24 cellular contexts compared by ENCODE assay signal in the genomic region with DNA sequence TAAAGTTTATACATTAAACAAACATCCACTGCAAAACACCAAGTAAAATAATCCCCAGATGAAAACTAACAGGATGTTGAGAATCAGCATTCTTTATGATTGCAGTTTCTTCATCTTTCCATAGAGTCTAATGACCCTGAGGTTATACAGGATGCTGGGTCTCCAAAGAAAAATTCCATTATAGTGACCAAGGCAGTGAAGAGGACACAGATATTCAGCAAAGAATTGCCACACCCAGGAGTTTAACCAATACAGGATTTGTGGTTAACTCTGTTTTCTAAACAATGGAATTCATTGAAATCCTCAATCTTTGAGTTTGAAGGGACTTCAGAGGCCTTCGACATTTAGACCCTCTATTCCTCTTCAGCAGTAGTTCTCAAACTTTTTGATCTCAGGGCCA.
DNase-seq lines count a peak whose midpoint lies in the region; ATAC-seq, FAIRE-seq and TF ChIP-seq lines count a peak whose summit lies in the region.
"Had no signal": no experiment of that assay in that cellular context is flagged by ENCODE, and none has a peak within 500 bp of the region (broad histone marks: within the 10 kb centered on the region; RNA-seq: fewer than 3 reads in every experiment).

No MANE protein-coding gene starts in this region.

- H3K36me3 Mint-ChIP-seq in CD8-positive, alpha-beta memory T cell, result no peaks in the 10 kb centered on the region
- H3K36me3 Mint-ChIP-seq: naive B cell had no signal

- POLR2A ChIA-PET in CD8-positive, alpha-beta memory T cell (lab: Charles Lee), result no interaction called here
- POLR2A ChIA-PET in HepG2 (lab: Yijun Ruan, JAX), result no interaction called here

- TF ChIP-seq CTCF in fibroblast of pulmonary artery (IDR thresholded peaks at IDR 0.05; ENCODE audit: low read length, missing control alignments) (no peak), smooth muscle cell (IDR thresholded peaks at IDR 0.05; ENCODE audit: borderline replicate concordance, insufficient read depth, poor library complexity, severe bottlenecking) (no peak), HepG2 (CRISPR knock-in tag; IDR thresholded peaks at IDR 0.05) (no peak)

- no peaks in the 10 kb centered on the region for H3F3A ChIP-seq in smooth muscle cell (ENCODE audit: low read depth)

- H3K9ac ChIP-seq in smooth muscle cell (ENCODE audit: low read depth) (no peak overlapping the region), HepG2 (ENCODE audit: insufficient read depth, low read depth, low read length) (no peak overlapping the region)
- H3K9ac ChIP-seq: parathyroid adenoma had no signal

- peak overlapping the region; percentile 41 for H3K27ac ChIP-seq in smooth muscle cell (ENCODE audit: low read depth)
- no peak overlapping the region for H3K27ac ChIP-seq in CD8-positive, alpha-beta memory T cell (ENCODE audit: low read depth, low read length)
- no peak overlapping the region for H3K27ac ChIP-seq in HepG2 (ENCODE audit: extremely low read length, insufficient read depth, low read length)
- H3K27ac ChIP-seq: esophagus squamous epithelium, left ventricle myocardium inferior, parathyroid adenoma, upper lobe of left lung had no signal

- BruUV-seq in HepG2 (replicated peaks; lab: Mats Ljungman, UMichigan), result no TSS peak

- H3K36me3 ChIP-seq in smooth muscle cell (ENCODE audit: low read depth) (no peaks in the 10 kb centered on the region), HepG2 (replicated peaks in 1 of 2; ENCODE audit: control insufficient read depth in 1 of 2, insufficient read depth in 2 of 2, low read length in 2 of 2) (no peaks in the 10 kb centered on the region)
- no peaks in the 10 kb centered on the region for H3K36me3 ChIP-seq in CD8-positive, alpha-beta memory T cell (ENCODE audit: insufficient read depth, low read length)
- H3K36me3 ChIP-seq: esophagus squamous epithelium, left ventricle myocardium inferior, upper lobe of left lung had no signal

- no peaks in the 10 kb centered on the region for H3K9me3 ChIP-seq in smooth muscle cell (replicated peaks; ENCODE audit: low read depth)
- no peaks in the 10 kb centered on the region for H3K9me3 ChIP-seq in CD8-positive, alpha-beta memory T cell (ENCODE audit: low read length)
- no peaks in the 10 kb centered on the region for H3K9me3 ChIP-seq in HepG2 (ENCODE audit: low read length)
- H3K9me3 ChIP-seq: esophagus squamous epithelium, left ventricle myocardium inferior, upper lobe of left lung had no signal

- peak; percentile 48 for DNase-seq in H4 (ENCODE audit: low spot score)
- peak; percentile 66 for DNase-seq in SW480 (ENCODE audit: low spot score)
- peak; percentile 50 for DNase-seq in fibroblast of pulmonary artery (ENCODE audit: low read depth)
- DNase-seq in smooth muscle cell (lab: John Stamatoyannopoulos, UW; ENCODE audit: unreplicated experiment), result no peak
- no peak for DNase-seq in CD8-positive, alpha-beta memory T cell
- DNase-seq in GOT3 (lab: John Stamatoyannopoulos, UW), result no peak
- DNase-seq in HepG2 (ENCODE audit: low spot score), result no peak
- no peak for DNase-seq in COLO668 (lab: John Stamatoyannopoulos, UW; ENCODE audit: unreplicated experiment)
- DNase-seq: activated effector memory CD4-positive, alpha-beta T cell treated with anti-CD3 and anti-CD28 coated beads, Interleukin-2, amount 50 U/mL, for 16 hours; anterior cingulate cortex; CD4-positive, alpha-beta T cell; dermis blood vessel endothelial cell; esophagus squamous epithelium; Kasumi-1; left ventricle myocardium inferior; naive B cell; NCI-H1694; NK-92 treated with Interleukin-12 subunit alpha and Interleukin-12 subunit beta, amount 100 ng/mL, for 24 hours; SHP77; stimulated activated naive CD4-positive, alpha-beta T cell; T-helper 17 cell; upper lobe of left lung had no signal

- H3K4me1 ChIP-seq in smooth muscle cell (ENCODE audit: low read depth), result no peaks in the 10 kb centered on the region
- no peaks in the 10 kb centered on the region for H3K4me1 ChIP-seq in CD8-positive, alpha-beta memory T cell (ENCODE audit: insufficient read depth, low read length)
- no peaks in the 10 kb centered on the region for H3K4me1 ChIP-seq in HepG2 (ENCODE audit: insufficient read depth, low read length)
- H3K4me1 ChIP-seq: esophagus squamous epithelium, left ventricle myocardium inferior, parathyroid adenoma, upper lobe of left lung had no signal

- H3K4me1 Mint-ChIP-seq in CD8-positive, alpha-beta memory T cell, result no peaks in the 10 kb centered on the region
- H3K4me1 Mint-ChIP-seq: naive B cell, T-helper 17 cell had no signal

- TF ChIP-seq EP300 in HepG2 (IDR thresholded peaks at IDR 0.05; ENCODE audit: low read depth in 2 of 2, low read length in 2 of 2) (no peak), HepG2 (CRISPR knock-in tag; IDR thresholded peaks at IDR 0.05; ENCODE audit: borderline replicate concordance) (no peak)

- 36% methylated on average over 1 of the region's 1 CpG for WGBS in smooth muscle cell (ENCODE audit: low lambda C conversion rate)
- whole genome bisulfite sequencing in HepG2 (ENCODE audit: low lambda C conversion rate), result 0% methylated on average over 1 of the region's 1 CpG

- no peak overlapping the region for H3K27ac Mint-ChIP-seq in CD8-positive, alpha-beta memory T cell
- H3K27ac Mint-ChIP-seq: CD4-positive, alpha-beta T cell; naive B cell; T-helper 17 cell had no signal

- in situ Hi-C loops in HepG2 (cut with HindIII; ENCODE audit: extremely low pct_ligation_motif_present, low pct_unique_long_range_greater_than_20kb), result no loop called here

- TF ChIP-seq POLR2A in HepG2 (IDR thresholded peaks at IDR 0.05; ENCODE audit: insufficient read depth in 1 of 2, low read depth in 2 of 2, low read length in 2 of 2), result no peak

- H3K4me2 ChIP-seq in smooth muscle cell, result no peak overlapping the region
- H3K4me2 ChIP-seq in HepG2 (ENCODE audit: low read depth, low read length), result no peak overlapping the region

- peaks cover 0 to 2% (median 0%) of the 10 kb centered on the region in 5 donors for H3K9me3 Mint-ChIP-seq in CD8-positive, alpha-beta memory T cell
- H3K9me3 Mint-ChIP-seq: CD4-positive, alpha-beta T cell had no signal

- no peak overlapping the region for H2AFZ ChIP-seq in smooth muscle cell (ENCODE audit: low read depth)
- H2AFZ ChIP-seq in HepG2 (ENCODE audit: low read length), result no peak overlapping the region
- H2AFZ ChIP-seq: parathyroid adenoma had no signal

- H4K20me1 ChIP-seq in smooth muscle cell (ENCODE audit: low read depth) (no peaks in the 10 kb centered on the region), HepG2 (ENCODE audit: insufficient read depth, low read length) (no peaks in the 10 kb centered on the region)

- no peak for TF ChIP-seq RAD21 in HepG2 (CRISPR knock-in tag; IDR thresholded peaks at IDR 0.05)

- ATAC-seq in HepG2, result no peak
- ATAC-seq: T-helper 17 cell had no signal

- no peak overlapping the region for H3K4me3 Mint-ChIP-seq in CD8-positive, alpha-beta memory T cell
- H3K4me3 Mint-ChIP-seq: CD4-positive, alpha-beta T cell; naive B cell; T-helper 17 cell had no signal

- H3K27me3 ChIP-seq in smooth muscle cell (ENCODE audit: low read depth) (no peaks in the 10 kb centered on the region), HepG2 (ENCODE audit: control insufficient read depth in 1 of 2, insufficient read depth in 2 of 2, low read length in 2 of 2) (no peaks in the 10 kb centered on the region)
- no peaks in the 10 kb centered on the region for H3K27me3 ChIP-seq in CD8-positive, alpha-beta memory T cell (ENCODE audit: insufficient read depth, low read length, poor library complexity, severe bottlenecking)
- H3K27me3 ChIP-seq: upper lobe of left lung had no signal

- H3K4me3 ChIP-seq in fibroblast of pulmonary artery (replicated peaks; ENCODE audit: low read depth, low read length) (no peak overlapping the region), smooth muscle cell (no peak overlapping the region), HepG2 (replicated peaks in 1 of 3; ENCODE audit: insufficient read depth in 1 of 3, low read depth in 2 of 3, low read length in 3 of 3) (no peak overlapping the region)
- no peak overlapping the region for H3K4me3 ChIP-seq in CD8-positive, alpha-beta memory T cell (ENCODE audit: low read length)
- H3K4me3 ChIP-seq: esophagus squamous epithelium, left ventricle myocardium inferior, upper lobe of left lung had no signal

- CTCF ChIA-PET in CD8-positive, alpha-beta memory T cell (lab: Charles Lee), result no interaction called here
- CTCF ChIA-PET in HepG2 (lab: Yijun Ruan, JAX; ENCODE audit: low intra/inter-chr PET ratio, low total read pairs), result no interaction called here

- FAIRE-seq in HepG2 (lab: Jason Lieb, UNC), result no peak
- FAIRE-seq: GM12892 had no signal

- intact Hi-C loops in HepG2 (cut with micrococcal nuclease; ENCODE audit: unreplicated experiment), result no loop called here

- no peaks in the 10 kb centered on the region for H3K27me3 Mint-ChIP-seq in CD8-positive, alpha-beta memory T cell
- H3K27me3 Mint-ChIP-seq: CD4-positive, alpha-beta T cell; naive B cell; T-helper 17 cell had no signal

- no peaks in the 10 kb centered on the region for H3K79me2 ChIP-seq in smooth muscle cell (ENCODE audit: low read depth)
- H3K79me2 ChIP-seq in HepG2 (ENCODE audit: insufficient read depth, low read length), result no peaks in the 10 kb centered on the region
- H3K79me2 ChIP-seq: parathyroid adenoma had no signal

TF ChIP-seq in HepG2, 621 proteins besides CTCF, POLR2A, EP300 and RAD21 (continues in another document):
- TF ChIP-seq ZBTB1 (CRISPR knock-in tag; IDR thresholded peaks at IDR 0.05; ENCODE audit: borderline replicate concordance) (no peak), MTA1 (CRISPR knock-in tag; IDR thresholded peaks at IDR 0.05; ENCODE audit: borderline replicate concordance) (no peak), CHCHD3 (CRISPR knock-in tag; IDR thresholded peaks at IDR 0.05) (no peak), AHR (CRISPR knock-in tag; IDR thresholded peaks at IDR 0.05) (no peak), ZNF441 (CRISPR knock-in tag; IDR thresholded peaks at IDR 0.05; ENCODE audit: borderline replicate concordance) (no peak), KLF9 (CRISPR knock-in tag; IDR thresholded peaks at IDR 0.05; ENCODE audit: low read depth) (no peak)
- TF ChIP-seq, protein P1, sequence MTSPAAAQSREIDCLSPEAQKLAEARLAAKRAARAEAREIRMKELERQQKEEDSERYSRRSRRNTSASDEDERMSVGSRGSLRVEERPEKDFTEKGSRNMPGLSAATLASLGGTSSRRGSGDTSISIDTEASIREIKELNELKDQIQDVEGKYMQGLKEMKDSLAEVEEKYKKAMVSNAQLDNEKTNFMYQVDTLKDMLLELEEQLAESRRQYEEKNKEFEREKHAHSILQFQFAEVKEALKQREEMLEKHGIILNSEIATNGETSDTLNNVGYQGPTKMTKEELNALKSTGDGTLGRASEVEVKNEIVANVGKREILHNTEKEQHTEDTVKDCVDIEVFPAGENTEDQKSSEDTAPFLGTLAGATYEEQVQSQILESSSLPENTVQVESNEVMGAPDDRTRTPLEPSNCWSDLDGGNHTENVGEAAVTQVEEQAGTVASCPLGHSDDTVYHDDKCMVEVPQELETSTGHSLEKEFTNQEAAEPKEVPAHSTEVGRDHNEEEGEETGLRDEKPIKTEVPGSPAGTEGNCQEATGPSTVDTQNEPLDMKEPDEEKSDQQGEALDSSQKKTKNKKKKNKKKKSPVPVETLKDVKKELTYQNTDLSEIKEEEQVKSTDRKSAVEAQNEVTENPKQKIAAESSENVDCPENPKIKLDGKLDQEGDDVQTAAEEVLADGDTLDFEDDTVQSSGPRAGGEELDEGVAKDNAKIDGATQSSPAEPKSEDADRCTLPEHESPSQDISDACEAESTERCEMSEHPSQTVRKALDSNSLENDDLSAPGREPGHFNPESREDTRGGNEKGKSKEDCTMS (CRISPR knock-in tag; conservative IDR thresholded peaks at IDR 0.05), result no peak

Comparison
In these comparisons a context has a peak if more than half of its experiments do, and no peak if none do; other contexts are left out.
1. DNase-seq: peak in H4 (single experiment), SW480 (single experiment) and fibroblast of pulmonary artery (single experiment); none in smooth muscle cell (single experiment), CD8-positive, alpha-beta memory T cell (0 of 5), GOT3 (single experiment), HepG2 (single experiment) and COLO668 (single experiment).